8 cellular contexts compared by ENCODE assay signal in genomic region chr3:193872265-193872753, GRCh38.
DNase-seq lines count a peak whose midpoint lies in the region; ATAC-seq lines count a peak whose summit lies in the region.

No MANE protein-coding gene starts in this region.

- peaks cover 50% of the 10 kb centered on the region for H3K27me3 Mint-ChIP-seq in activated T-helper 2 cell treated with anti-CD3 and anti-CD28 coated beads, Interferon-gamma antibody, Interleukin-2, Interleukin-4, amounts not matched to agents 10 μg/mL and 5 μg/mL and 100 μg/mL, durations not matched to agents 14 hours and 24 hours and 36 hours (ENCODE audit: low read depth)

- no peaks in the 10 kb centered on the region for H3K36me3 Mint-ChIP-seq in activated T-helper 2 cell treated with anti-CD3 and anti-CD28 coated beads, Interferon-gamma antibody, Interleukin-2, Interleukin-4, amounts not matched to agents 10 μg/mL and 5 μg/mL and 100 μg/mL, durations not matched to agents 14 hours and 24 hours and 36 hours (ENCODE audit: low read depth)

- DNase-seq in AG20443 (ENCODE audit: low spot score) (peak; percentile 70), HPDE6-E6E7 (ENCODE audit: extremely low spot score) (peak; percentile 94), astrocyte of the hippocampus (ENCODE audit: low read depth, low spot score) (peak; percentile 87), mucosa of gallbladder (ENCODE audit: low spot score) (peak; percentile 92), middle frontal gyrus (ENCODE audit: extremely low spot score, low spot score) (no peak), hypothalamus (lab: John Stamatoyannopoulos, UW) (no peak)
- DNase-seq in activated T-helper 2 cell treated with anti-CD3 and anti-CD28 coated beads, Interferon-gamma antibody, Interleukin-2, Interleukin-4, amounts not matched to agents 10 μg/mL and 5 μg/mL and 100 μg/mL, durations not matched to agents 14 hours and 24 hours and 36 hours (ENCODE audit: low spot score) = no peak

- H3K4me3 Mint-ChIP-seq in activated T-helper 2 cell treated with anti-CD3 and anti-CD28 coated beads, Interferon-gamma antibody, Interleukin-2, Interleukin-4, amounts not matched to agents 10 μg/mL and 5 μg/mL and 100 μg/mL, durations not matched to agents 14 hours and 24 hours and 36 hours (ENCODE audit: low read depth) = no peak overlapping the region

- intact Hi-C loops in activated T-helper 2 cell treated with anti-CD3 and anti-CD28 coated beads, Interferon-gamma antibody, Interleukin-2, Interleukin-4, amounts not matched to agents 10 μg/mL and 5 μg/mL and 100 μg/mL, durations not matched to agents 14 hours and 24 hours and 36 hours (cut with micrococcal nuclease) = loop anchor here (2.0 to 10.0 kb wide), 3 partner anchors 92 to 435 kb away; no protein-coding TSS in a partner anchor

- peak; percentile 70 for ATAC-seq in GM18907 (IDR thresholded peaks at IDR 0.05; ENCODE audit: unreplicated experiment)

- H3K4me1 Mint-ChIP-seq in activated T-helper 2 cell treated with anti-CD3 and anti-CD28 coated beads, Interferon-gamma antibody, Interleukin-2, Interleukin-4, amounts not matched to agents 10 μg/mL and 5 μg/mL and 100 μg/mL, durations not matched to agents 14 hours and 24 hours and 36 hours (ENCODE audit: low read depth) = peaks cover 13% of the 10 kb centered on the region

- H3K27ac Mint-ChIP-seq in activated T-helper 2 cell treated with anti-CD3 and anti-CD28 coated beads, Interferon-gamma antibody, Interleukin-2, Interleukin-4, amounts not matched to agents 10 μg/mL and 5 μg/mL and 100 μg/mL, durations not matched to agents 14 hours and 24 hours and 36 hours = no peak overlapping the region

- H3K9me3 Mint-ChIP-seq in activated T-helper 2 cell treated with anti-CD3 and anti-CD28 coated beads, Interferon-gamma antibody, Interleukin-2, Interleukin-4, amounts not matched to agents 10 μg/mL and 5 μg/mL and 100 μg/mL, durations not matched to agents 14 hours and 24 hours and 36 hours = no peaks in the 10 kb centered on the region

Comparison
In these comparisons a context has a peak if more than half of its experiments do, and no peak if none do; other contexts are left out.
1. DNase-seq: peak in AG20443 (single experiment), HPDE6-E6E7 (single experiment), astrocyte of the hippocampus (single experiment) and mucosa of gallbladder (single experiment); none in middle frontal gyrus (single experiment), activated T-helper 2 cell treated with anti-CD3 and anti-CD28 coated beads, Interferon-gamma antibody, Interleukin-2, Interleukin-4, amounts not matched to agents 10 μg/mL and 5 μg/mL and 100 μg/mL, durations not matched to agents 14 hours and 24 hours and 36 hours (single experiment) and hypothalamus (0 of 51).